Comparison of ENCODE assay signal across 8 cellular contexts in genomic region chr9:16775330-16775729, GRCh38.
"Had no signal": no experiment of that assay in that cellular context is flagged by ENCODE, and none has a peak within 500 bp of the region (broad histone marks: within the 10 kb centered on the region; RNA-seq: fewer than 3 reads in every experiment).

No MANE protein-coding gene starts in this region.

- H3K4me3 ChIP-seq: K562 had no signal

- H3K4me1 Mint-ChIP-seq: IgD-negative memory B cell had no signal

- H3K9ac ChIP-seq: KMS-11 had no signal

- ATAC-seq: HepG2, K562 had no signal

- H3K4me3 Mint-ChIP-seq: IgD-negative memory B cell had no signal

- H3K27me3 Mint-ChIP-seq: IgD-negative memory B cell had no signal

- H3K27ac ChIP-seq: HL-60, KMS-11 had no signal

- H3K27ac Mint-ChIP-seq: IgD-negative memory B cell had no signal

- FAIRE-seq: HepG2, HTR-8/SVneo, K562 had no signal

- H3K4me2 ChIP-seq: KMS-11 had no signal

- H3K36me3 Mint-ChIP-seq: IgD-negative memory B cell had no signal

- DNase-seq: KBM-7, KG1 had no signal
